1 cellular context compared by ENCODE assay signal in genomic region chr9:121750715-121751623, GRCh38.
TF ChIP-seq lines count a peak whose summit lies in the region.

No MANE protein-coding gene starts in this region.

TF ChIP-seq in IMR-90, 13 proteins besides CTCF, POLR2A, EP300 and RAD21 (continued from another document):
- TF ChIP-seq ELK1 (IDR thresholded peaks at IDR 0.05; ENCODE audit: borderline replicate concordance, low read depth, low read length), result no peak
- TF ChIP-seq SMC3 (IDR thresholded peaks at IDR 0.05; ENCODE audit: low read depth, low read length), result no peak
- TF ChIP-seq BHLHE40 (IDR thresholded peaks at IDR 0.05; ENCODE audit: low read depth, low read length), result no peak
- no peak for TF ChIP-seq CHD1 (IDR thresholded peaks at IDR 0.05; ENCODE audit: low read depth, low read length)
